Comparison of ENCODE assay signal across 5 cellular contexts in the genomic region with DNA sequence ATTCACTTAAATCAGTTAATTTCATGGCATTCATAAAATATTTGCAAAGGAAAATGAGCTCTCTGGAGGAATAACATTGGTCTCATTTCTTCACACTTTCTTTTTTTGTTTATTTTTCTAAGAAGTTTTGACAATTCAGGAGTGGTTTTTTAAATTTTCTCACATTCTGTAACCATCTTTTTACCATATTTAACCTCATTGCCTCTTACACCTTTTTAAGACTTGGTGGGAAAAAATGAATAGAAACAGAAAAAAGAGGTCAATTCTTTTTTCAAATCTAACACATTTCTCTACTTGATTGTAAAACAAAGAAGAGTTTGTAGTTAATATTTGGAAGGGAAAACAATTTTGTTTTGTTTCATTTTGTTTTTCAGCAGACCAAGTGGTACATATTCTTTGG.
"Had no signal": no experiment of that assay in that cellular context is flagged by ENCODE, and none has a peak within 500 bp of the region (broad histone marks: within the 10 kb centered on the region; RNA-seq: fewer than 3 reads in every experiment).

No MANE protein-coding gene starts in this region.

- DNase-seq: IMR-90, KBM-7 had no signal

- H3K4me3 Mint-ChIP-seq: IgD-negative memory B cell had no signal

- H3K4me1 Mint-ChIP-seq: IgD-negative memory B cell had no signal

- H3K36me3 Mint-ChIP-seq: IgD-negative memory B cell had no signal

- H3K27ac Mint-ChIP-seq: IgD-negative memory B cell had no signal

- H3K27me3 Mint-ChIP-seq: IgD-negative memory B cell had no signal

- ATAC-seq: HepG2, K562 had no signal
